Comparison of ENCODE assay signal across 22 cellular contexts in the genomic region with DNA sequence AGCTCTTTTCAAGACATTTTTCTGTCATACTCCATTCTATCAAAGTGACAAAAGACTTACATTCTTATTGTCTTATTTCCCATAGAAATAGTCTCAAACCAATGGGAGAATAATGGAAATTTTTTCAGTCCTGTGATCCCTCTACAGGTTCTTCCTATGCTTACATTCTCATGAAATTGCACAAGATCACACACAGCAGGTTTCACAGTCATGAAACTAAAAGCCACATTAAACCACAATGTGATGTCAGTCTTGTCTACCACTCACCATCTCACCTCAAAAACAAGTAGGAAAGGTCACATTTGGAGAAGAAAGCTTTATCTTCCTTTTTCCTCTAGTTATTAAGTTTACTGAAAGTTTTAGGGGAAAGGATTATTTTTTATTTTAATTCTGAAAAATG.
"Had no signal": no experiment of that assay in that cellular context is flagged by ENCODE, and none has a peak within 500 bp of the region (broad histone marks: within the 10 kb centered on the region; RNA-seq: fewer than 3 reads in every experiment).

No MANE protein-coding gene starts in this region.

- FAIRE-seq: kidney, pancreas had no signal

- DNase-seq: activated CD4-positive, alpha-beta T cell treated with anti-CD3 and anti-CD28 coated beads, Interleukin-2, amount 50 U/mL, for 1 hour; activated CD4-positive, CD25-positive, alpha-beta regulatory T cell treated with anti-CD3 and anti-CD28 coated beads, Interleukin-2, amount 50 U/mL, for 72 hours; amygdala; dorsolateral prefrontal cortex; foreskin melanocyte; glutamatergic neuron; hippocampal formation; kidney; left ventricle myocardium superior; mesendoderm; naive thymus-derived CD4-positive, alpha-beta T cell; pancreas; sigmoid colon; stimulated activated CD4-positive, alpha-beta T cell treated with anti-CD3 and anti-CD28 coated beads, Interleukin-12 subunit alpha, Interleukin-12 subunit beta, amount 100 ng/mL, for 4 hours; stimulated activated CD4-positive, alpha-beta T cell treated with anti-CD3 and anti-CD28 coated beads, Interleukin-1b, Interleukin-23, amount 100 ng/mL, for 48 hours; stimulated activated CD8-positive, alpha-beta memory T cell treated with anti-CD3 and anti-CD28 coated beads, Interleukin-4, amount 100 ng/mL, for 48 hours; stimulated activated naive CD4-positive, alpha-beta T cell; substantia nigra; SW 1271; transverse colon; uterus had no signal

- H3K9me3 ChIP-seq: pancreas, sigmoid colon, transverse colon, uterus had no signal

- H3K27me3 ChIP-seq: pancreas, sigmoid colon, transverse colon, uterus had no signal

- ATAC-seq: left ventricle myocardium superior; naive thymus-derived CD4-positive, alpha-beta T cell; pancreas had no signal

- H3K36me3 ChIP-seq: pancreas, sigmoid colon, transverse colon, uterus had no signal

- H3K27ac ChIP-seq: dorsolateral prefrontal cortex, pancreas, sigmoid colon, transverse colon, uterus, VCaP had no signal

- H3K4me1 ChIP-seq: pancreas, uterus had no signal

- H3K4me3 ChIP-seq: dorsolateral prefrontal cortex, pancreas, sigmoid colon, transverse colon, uterus had no signal
